In the genomic region with DNA sequence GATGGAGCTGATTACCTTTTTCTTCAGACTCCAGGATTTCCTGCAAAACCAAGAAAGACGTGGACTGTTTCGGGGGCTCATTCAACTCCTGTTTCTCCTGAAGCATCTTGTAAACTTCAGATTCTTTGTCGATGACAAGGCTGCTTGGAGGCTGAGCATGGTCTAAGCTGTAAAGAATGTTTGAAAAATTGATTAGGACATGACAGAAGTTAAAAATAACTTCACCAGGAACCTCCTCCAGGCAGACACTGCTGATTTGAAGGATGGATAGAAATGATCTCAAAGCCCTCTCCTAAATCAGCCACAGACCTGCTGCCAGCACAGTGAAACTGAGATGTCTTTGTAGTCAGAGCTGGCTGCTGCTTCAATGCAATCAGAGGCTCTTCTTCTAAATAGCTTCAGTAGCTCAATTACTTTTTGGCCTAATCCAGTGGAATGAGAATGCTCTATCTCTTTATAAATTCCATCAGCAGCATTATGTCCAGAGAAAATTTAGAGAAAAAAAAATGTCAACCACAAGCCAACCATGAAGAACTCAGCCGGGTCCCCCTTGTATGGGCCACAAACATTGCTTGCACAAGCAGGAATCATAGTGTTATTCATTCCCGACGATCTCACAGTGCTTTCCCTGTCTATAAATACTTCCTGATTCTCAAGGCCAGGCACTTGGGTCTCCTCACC, we compare ENCODE assay signal across 10 cellular contexts. TPM values are rescaled to one million over a fixed set of nuclear protein-coding genes. Genes with fewer than 3 reads are reported as not detected.
DNase-seq lines count a peak whose midpoint lies in the region; ATAC-seq and TF ChIP-seq lines count a peak whose summit lies in the region.
"Had no signal": no experiment of that assay in that cellular context is flagged by ENCODE, and none has a peak within 500 bp of the region (broad histone marks: within the 10 kb centered on the region; RNA-seq: fewer than 3 reads in every experiment).

No MANE protein-coding gene starts in this region.

- no peak for DNase-seq in RWPE1 (ENCODE audit: low spot score)
- peak; percentile 76 for DNase-seq in fibroblast of pulmonary artery (ENCODE audit: low read depth)
- no peak for DNase-seq in progenitor cell of endocrine pancreas (ENCODE audit: low spot score, unreplicated experiment)
- DNase-seq in GM19240 (ENCODE audit: insufficient read length, low spot score), result no peak
- no peak for DNase-seq in hippocampal formation (lab: John Stamatoyannopoulos, UW)
- DNase-seq in NCI-H1436 (lab: John Stamatoyannopoulos, UW), result no peak
- DNase-seq in activated naive CD4-positive, alpha-beta T cell treated with anti-CD3 and anti-CD28 coated beads, Interleukin-2, amount 50 U/mL, for 72 hours (ENCODE audit: low spot score in 2 of 2), result no peak

- peaks cover 12 to 54% (median 37%) of the 10 kb centered on the region in 10 experiments for H3K4me1 ChIP-seq in BLaER1 treated with 17β-estradiol and CSF1 and Interleukin-3, amounts not matched to agents 10 nM and 100 nM

- H3K4me3 ChIP-seq in BLaER1 treated with 17β-estradiol and CSF1 and Interleukin-3, amounts not matched to agents 10 nM and 100 nM, result no peak overlapping the region
- no peak overlapping the region for H3K4me3 ChIP-seq in fibroblast of pulmonary artery (replicated peaks; ENCODE audit: low read depth, low read length)

- peak overlapping the region in 6 of 11 experiments; percentile 13 to 41 (median 22); a peak in 9 of 22 replicates for H3K4me2 ChIP-seq in BLaER1 treated with 17β-estradiol and CSF1 and Interleukin-3, amounts not matched to agents 10 nM and 100 nM

- H3K36me3 Mint-ChIP-seq in progenitor cell of endocrine pancreas (ENCODE audit: insufficient read depth), result peaks cover 8% of the 10 kb centered on the region
- no peaks in the 10 kb centered on the region for H3K36me3 Mint-ChIP-seq in activated naive CD4-positive, alpha-beta T cell treated with anti-CD3 and anti-CD28 coated beads, Interleukin-2, amount 50 U/mL, for 72 hours

- POLR2A ChIA-PET in RWPE1 (lab: Yijun Ruan, JAX; ENCODE audit: low non-redundant PET), result no interaction called here

- H3K27me3 Mint-ChIP-seq in progenitor cell of endocrine pancreas, result no peaks in the 10 kb centered on the region

- TF ChIP-seq CTCF in RWPE1 (conservative IDR thresholded peaks at IDR 0.05; ENCODE audit: low read depth) (no peak), fibroblast of pulmonary artery (IDR thresholded peaks at IDR 0.05; ENCODE audit: low read length, missing control alignments) (no peak), progenitor cell of endocrine pancreas (IDR thresholded peaks at IDR 0.05; ENCODE audit: unreplicated experiment) (no peak)

- ATAC-seq in activated naive CD4-positive, alpha-beta T cell treated with anti-CD3 and anti-CD28 coated beads, Interleukin-2, amount 50 U/mL, for 72 hours, result no peak

- peak overlapping the region in 2 of 11 experiments; percentile 5 to 28; a peak in 2 of 22 replicates for H3K9ac ChIP-seq in BLaER1 treated with 17β-estradiol and CSF1 and Interleukin-3, amounts not matched to agents 10 nM and 100 nM

- H3K9me3 ChIP-seq in BLaER1 treated with 17β-estradiol and CSF1 and Interleukin-3, amounts not matched to agents 10 nM and 100 nM (replicated peaks in 1 of 11), result no peaks in the 10 kb centered on the region

- no peaks in the 10 kb centered on the region for H3K9me3 Mint-ChIP-seq in progenitor cell of endocrine pancreas (ENCODE audit: low read depth)
- no peaks in the 10 kb centered on the region for H3K9me3 Mint-ChIP-seq in activated naive CD4-positive, alpha-beta T cell treated with anti-CD3 and anti-CD28 coated beads, Interleukin-2, amount 50 U/mL, for 72 hours
- H3K9me3 Mint-ChIP-seq: neural crest cell had no signal

- peaks cover 0 to 36% (median 14%) of the 10 kb centered on the region in 11 experiments; a peak in 15 of 22 replicates for H4K20me1 ChIP-seq in BLaER1 treated with 17β-estradiol and CSF1 and Interleukin-3, amounts not matched to agents 10 nM and 100 nM

- no peaks in the 10 kb centered on the region for H3K27me3 ChIP-seq in BLaER1 treated with 17β-estradiol and CSF1 and Interleukin-3, amounts not matched to agents 10 nM and 100 nM

- peak overlapping the region in 3 of 11 experiments; percentile 14 to 59 (median 18); a peak in 4 of 22 replicates for H3K27ac ChIP-seq in BLaER1 treated with 17β-estradiol and CSF1 and Interleukin-3, amounts not matched to agents 10 nM and 100 nM
- peak overlapping the region; percentile 77 for H3K27ac ChIP-seq in RWPE1
- H3K27ac ChIP-seq: HL-60 had no signal

- CTCF ChIA-PET in RWPE1 (lab: Yijun Ruan, JAX), result interaction anchor here (0.6 to 3.1 kb wide), 13 partner anchors 7 to 912 kb away, joined by 3 to 36 read pairs (median 5); no protein-coding TSS in a partner anchor

- H3K4me1 Mint-ChIP-seq in progenitor cell of endocrine pancreas (ENCODE audit: low read depth), result peaks cover 12% of the 10 kb centered on the region

- H3K27ac Mint-ChIP-seq in progenitor cell of endocrine pancreas, result peak overlapping the region; percentile 84
- no peak overlapping the region for H3K27ac Mint-ChIP-seq in activated naive CD4-positive, alpha-beta T cell treated with anti-CD3 and anti-CD28 coated beads, Interleukin-2, amount 50 U/mL, for 72 hours

- H3K4me3 Mint-ChIP-seq in progenitor cell of endocrine pancreas (ENCODE audit: low read depth), result no peak overlapping the region
- H3K4me3 Mint-ChIP-seq: neural crest cell had no signal

- H3K36me3 ChIP-seq in BLaER1 treated with 17β-estradiol and CSF1 and Interleukin-3, amounts not matched to agents 10 nM and 100 nM, result peaks cover 19 to 97% (median 79%) of the 10 kb centered on the region in 11 experiments

RNA-seq across cellular contexts. Expression of a gene that starts 43.5 kb away (rescaled TPM):
- total RNA-seq in progenitor cell of endocrine pancreas, result 113 and 118 TPM in 2 replicates
- total RNA-seq in activated naive CD4-positive, alpha-beta T cell treated with anti-CD3 and anti-CD28 coated beads, Interleukin-2, amount 50 U/mL, for 72 hours, result 1 to 10 TPM in 1 of 2 donors, not detected in 1; 4.2 TPM

RNA-seq across cellular contexts. Expression of a gene that starts 53.3 kb away (rescaled TPM):
- not detected in 2 replicates for total RNA-seq in progenitor cell of endocrine pancreas
- not detected for total RNA-seq in activated naive CD4-positive, alpha-beta T cell treated with anti-CD3 and anti-CD28 coated beads, Interleukin-2, amount 50 U/mL, for 72 hours
- total RNA-seq: neural crest cell had no signal

Comparison
In these comparisons a context has a peak if more than half of its experiments do, and no peak if none do; other contexts are left out.
1. RNA of a gene that starts 43.5 kb away (total RNA-seq): 113 to 118 TPM in progenitor cell of endocrine pancreas; 4.2 TPM in activated naive CD4-positive, alpha-beta T cell treated with anti-CD3 and anti-CD28 coated beads, Interleukin-2, amount 50 U/mL, for 72 hours; every median in the first group is over 10 times any median in the second.